In genomic region chr15:85005744-85006143, GRCh38 we compare ENCODE assay signal across 22 cellular contexts. TPM values are rescaled to one million over a fixed set of nuclear protein-coding genes. Genes with fewer than 3 reads are reported as not detected.
A peak's percentile ranks its signal among the peaks of the same experiment; 100 is the strongest.
DNase-seq lines count a peak whose midpoint lies in the region; ATAC-seq and TF ChIP-seq lines count a peak whose summit lies in the region.
"Had no signal": no experiment of that assay in that cellular context is flagged by ENCODE, and none has a peak within 500 bp of the region (broad histone marks: within the 10 kb centered on the region; RNA-seq: fewer than 3 reads in every experiment).

No MANE protein-coding gene starts in this region.

- CTCF ChIA-PET in activated CD4-positive, alpha-beta memory T cell treated with anti-CD3 and anti-CD28 coated beads, Interleukin-2, amount 10 ng/mL, durations not matched to agents 7 days and 5 days (lab: Charles Lee): interaction anchor here (1.0 to 1.5 kb wide), 2 partner anchors 9 to 418 kb away, joined by 3 to 4 read pairs; no protein-coding TSS in a partner anchor

- peak; percentile 45 for ATAC-seq in lung (ENCODE audit: insufficient read depth, low FRiP score)
- ATAC-seq in thoracic aorta (ENCODE audit: insufficient number of reproducible peaks, low FRiP score, low read depth): no peak
- ATAC-seq: HCT116 had no signal

- no peaks in the 10 kb centered on the region for H3K27me3 ChIP-seq in BLaER1 treated with 17β-estradiol and CSF1 and Interleukin-3, amounts not matched to agents 10 nM and 100 nM
- H3K27me3 ChIP-seq in lung (ENCODE audit: control insufficient read depth, insufficient read depth): no peaks in the 10 kb centered on the region
- no peaks in the 10 kb centered on the region for H3K27me3 ChIP-seq in thoracic aorta (replicated peaks; ENCODE audit: insufficient read depth)
- H3K27me3 ChIP-seq: BE2C had no signal

- H3K4me3 Mint-ChIP-seq in activated CD4-positive, alpha-beta memory T cell treated with anti-CD3 and anti-CD28 coated beads, Interleukin-2, amount 10 ng/mL, durations not matched to agents 7 days and 5 days: no peak overlapping the region
- H3K4me3 Mint-ChIP-seq: CD4-positive, alpha-beta memory T cell had no signal

- peaks cover 0 to 5% (median 0%) of the 10 kb centered on the region in 11 experiments; a peak in 1 of 22 replicates for H3K36me3 ChIP-seq in BLaER1 treated with 17β-estradiol and CSF1 and Interleukin-3, amounts not matched to agents 10 nM and 100 nM
- H3K36me3 ChIP-seq in lung (ENCODE audit: control insufficient read depth in 2 of 2, insufficient read depth in 2 of 2, low read length in 2 of 2): no peaks in the 10 kb centered on the region
- no peaks in the 10 kb centered on the region for H3K36me3 ChIP-seq in thoracic aorta
- H3K36me3 ChIP-seq: BE2C had no signal

- peaks cover 19% of the 10 kb centered on the region for H3K4me1 Mint-ChIP-seq in activated CD4-positive, alpha-beta memory T cell treated with anti-CD3 and anti-CD28 coated beads, Interleukin-2, amount 10 ng/mL, durations not matched to agents 7 days and 5 days

- H3K9me3 ChIP-seq in BLaER1 treated with 17β-estradiol and CSF1 and Interleukin-3, amounts not matched to agents 10 nM and 100 nM (replicated peaks in 1 of 11): no peaks in the 10 kb centered on the region; a peak in 1 of 22 replicates
- no peaks in the 10 kb centered on the region for H3K9me3 ChIP-seq in lung (ENCODE audit: control insufficient read depth in 2 of 2, insufficient read depth in 1 of 2, low read length in 1 of 2)
- no peaks in the 10 kb centered on the region for H3K9me3 ChIP-seq in thoracic aorta
- H3K9me3 ChIP-seq: BE2C had no signal

- no peak overlapping the region for H3K27ac Mint-ChIP-seq in activated CD4-positive, alpha-beta memory T cell treated with anti-CD3 and anti-CD28 coated beads, Interleukin-2, amount 10 ng/mL, durations not matched to agents 7 days and 5 days

- H3K27me3 Mint-ChIP-seq in activated CD4-positive, alpha-beta memory T cell treated with anti-CD3 and anti-CD28 coated beads, Interleukin-2, amount 10 ng/mL, durations not matched to agents 7 days and 5 days: no peaks in the 10 kb centered on the region
- H3K27me3 Mint-ChIP-seq: CD4-positive, alpha-beta memory T cell had no signal

- peaks cover 65 to 92% (median 77%) of the 10 kb centered on the region in 10 experiments for H3K4me1 ChIP-seq in BLaER1 treated with 17β-estradiol and CSF1 and Interleukin-3, amounts not matched to agents 10 nM and 100 nM
- peaks cover 10 to 32% of the 10 kb centered on the region in 2 donors for H3K4me1 ChIP-seq in lung (ENCODE audit: control insufficient read depth in 2 of 2, insufficient read depth in 2 of 2, low read length in 2 of 2)
- H3K4me1 ChIP-seq in thoracic aorta (ENCODE audit: control insufficient read depth in 1 of 2, low read depth in 2 of 2): peaks cover 32 to 73% of the 10 kb centered on the region in 2 donors
- H3K4me1 ChIP-seq: BE2C had no signal

- DNase-seq in MV-4-11 (lab: John Stamatoyannopoulos, UW) (peak; percentile 21), lung (ENCODE audit: low spot score) (no peak), thoracic aorta (ENCODE audit: low spot score) (no peak), NCI-H128 (lab: John Stamatoyannopoulos, UW; ENCODE audit: unreplicated experiment) (no peak), DMS114 treated with DMSO at 0.1 percent for 48 hours (lab: John Stamatoyannopoulos, UW; ENCODE audit: unreplicated experiment) (no peak)
- no peak for DNase-seq in activated CD4-positive, alpha-beta memory T cell treated with anti-CD3 and anti-CD28 coated beads, Interleukin-2, amount 10 ng/mL, durations not matched to agents 7 days and 5 days
- DNase-seq: BE2C; CD4-positive, alpha-beta memory T cell; DMS153; IMR-90; NCI-H1417 treated with DMSO at 0.1 percent for 48 hours; NCI-H187; NCI-H446; NCI-H526; PC-9; RPMI8226; SHP77; SW 1271 had no signal

- H3K9ac ChIP-seq in BLaER1 treated with 17β-estradiol and CSF1 and Interleukin-3, amounts not matched to agents 10 nM and 100 nM: 0 out of 22 replicates have a peak overlapping the region, but pooled peaks of 1 of the 11 experiments have one; percentile 22
- H3K9ac ChIP-seq: KMS-11 had no signal

- no peaks in the 10 kb centered on the region for H3K9me3 Mint-ChIP-seq in activated CD4-positive, alpha-beta memory T cell treated with anti-CD3 and anti-CD28 coated beads, Interleukin-2, amount 10 ng/mL, durations not matched to agents 7 days and 5 days
- H3K9me3 Mint-ChIP-seq: CD4-positive, alpha-beta memory T cell had no signal

- TF ChIP-seq CTCF in lung (IDR thresholded peaks at IDR 0.05; ENCODE audit: control extremely low read depth, extremely low read depth) (no peak), thoracic aorta (IDR thresholded peaks at IDR 0.05) (no peak)

- 44 to 79% methylated on average over 5 of the region's 5 CpGs for WGBS in lung, 2 donors

- peak overlapping the region; percentile 15 to 66 (median 40); a peak in 17 of 22 replicates for H3K4me2 ChIP-seq in BLaER1 treated with 17β-estradiol and CSF1 and Interleukin-3, amounts not matched to agents 10 nM and 100 nM
- H3K4me2 ChIP-seq: KMS-11, PC-9 had no signal

- no peaks in the 10 kb centered on the region for H3K36me3 Mint-ChIP-seq in activated CD4-positive, alpha-beta memory T cell treated with anti-CD3 and anti-CD28 coated beads, Interleukin-2, amount 10 ng/mL, durations not matched to agents 7 days and 5 days (ENCODE audit: low read depth)
- H3K36me3 Mint-ChIP-seq: CD4-positive, alpha-beta memory T cell had no signal

- H3K4me3 ChIP-seq in BLaER1 treated with 17β-estradiol and CSF1 and Interleukin-3, amounts not matched to agents 10 nM and 100 nM: no peak overlapping the region
- no peak overlapping the region for H3K4me3 ChIP-seq in lung
- H3K4me3 ChIP-seq in thoracic aorta: peak overlapping the region; percentile 24
- H3K4me3 ChIP-seq: PC-9, SK-N-MC had no signal

- peak overlapping the region in 4 of 11 experiments; percentile 6 to 45 (median 39); a peak in 8 of 22 replicates for H3K27ac ChIP-seq in BLaER1 treated with 17β-estradiol and CSF1 and Interleukin-3, amounts not matched to agents 10 nM and 100 nM
- H3K27ac ChIP-seq in lung (ENCODE audit: low read depth in 1 of 2, low read length in 1 of 2) (no peak overlapping the region), thoracic aorta (no peak overlapping the region)
- H3K27ac ChIP-seq: KMS-11, PC-9, SK-N-MC had no signal

- POLR2A ChIA-PET in activated CD4-positive, alpha-beta memory T cell treated with anti-CD3 and anti-CD28 coated beads, Interleukin-2, amount 10 ng/mL, durations not matched to agents 7 days and 5 days (lab: Charles Lee): no interaction called here

- peaks cover 0 to 71% (median 10%) of the 10 kb centered on the region in 11 experiments; a peak in 11 of 22 replicates for H4K20me1 ChIP-seq in BLaER1 treated with 17β-estradiol and CSF1 and Interleukin-3, amounts not matched to agents 10 nM and 100 nM

RNA-seq across cellular contexts. Expression of gene PDE8A, which starts 24.1 kb away (rescaled TPM):
- total RNA-seq in lung (10 to 100 TPM; 39.0 to 87.7 TPM), thoracic aorta (10 to 100 TPM; 35.1 to 43.7 TPM)
- 10 to 100 TPM; 13.7 to 28.0 TPM for polyA plus RNA-seq in lung
- total RNA-seq in activated CD4-positive, alpha-beta memory T cell treated with anti-CD3 and anti-CD28 coated beads, Interleukin-2, amount 10 ng/mL, durations not matched to agents 7 days and 5 days: 10 to 100 TPM; 24.4 to 25.1 TPM
